Comparison of ENCODE assay signal across 16 cellular contexts in the genomic region with DNA sequence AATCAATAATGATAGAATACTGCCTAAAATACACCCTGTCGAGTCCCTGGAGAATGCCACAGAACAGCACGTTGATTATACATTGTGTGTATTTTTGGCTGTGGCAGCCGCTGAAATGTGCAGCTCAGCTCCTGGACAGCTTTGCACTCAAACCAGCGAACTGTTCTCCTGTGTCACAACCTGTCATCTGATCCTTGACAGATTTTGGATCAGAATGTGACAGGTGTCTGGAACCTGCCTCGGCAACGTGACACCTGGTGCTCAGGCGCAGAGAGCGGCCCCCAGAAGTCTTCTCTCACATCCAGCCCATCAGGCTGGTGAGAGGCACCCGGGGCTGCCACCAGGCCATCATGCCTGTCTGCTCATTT. TPM values are rescaled to one million over a fixed set of nuclear protein-coding genes. Genes with fewer than 3 reads are reported as not detected.
A peak's percentile ranks its signal among the peaks of the same experiment; 100 is the strongest.
DNase-seq lines count a peak whose midpoint lies in the region; ATAC-seq and TF ChIP-seq lines count a peak whose summit lies in the region.
"Had no signal": no experiment of that assay in that cellular context is flagged by ENCODE, and none has a peak within 500 bp of the region (broad histone marks: within the 10 kb centered on the region; RNA-seq: fewer than 3 reads in every experiment).

No MANE protein-coding gene starts in this region.

- intact Hi-C loops in ovary (cut with DNase I): loop anchor here in 3 of 4 donors (10.0 kb wide), 2 partner anchors 122 to 158 kb away; a partner anchor contains a TSS

- ATAC-seq in HG02798 (IDR thresholded peaks at IDR 0.05; ENCODE audit: poor library complexity, unreplicated experiment) (no peak), GM18858 (IDR thresholded peaks at IDR 0.05; ENCODE audit: unreplicated experiment) (no peak)

- H3K9ac ChIP-seq in BLaER1 treated with 17β-estradiol and CSF1 and Interleukin-3, amounts not matched to agents 10 nM and 100 nM: peak overlapping the region in 1 of 11 experiments; percentile 44; a peak in 2 of 22 replicates
- H3K9ac ChIP-seq: SK-N-SH had no signal

- no peak for TF ChIP-seq POLR2A in ovary (IDR thresholded peaks at IDR 0.05)

- TF ChIP-seq CTCF in ovary (IDR thresholded peaks at IDR 0.05): no peak

- H3K4me2 ChIP-seq in BLaER1 treated with 17β-estradiol and CSF1 and Interleukin-3, amounts not matched to agents 10 nM and 100 nM: peak overlapping the region in 6 of 11 experiments; percentile 14 to 50 (median 36); a peak in 9 of 22 replicates
- H3K4me2 ChIP-seq: SK-N-SH had no signal

- TF ChIP-seq EP300 in ovary (IDR thresholded peaks at IDR 0.05): no peak

- no peaks in the 10 kb centered on the region for H3K27me3 ChIP-seq in BLaER1 treated with 17β-estradiol and CSF1 and Interleukin-3, amounts not matched to agents 10 nM and 100 nM
- no peaks in the 10 kb centered on the region for H3K27me3 ChIP-seq in ovary
- H3K27me3 ChIP-seq: BE2C had no signal

- no peaks in the 10 kb centered on the region for H3K9me3 ChIP-seq in BLaER1 treated with 17β-estradiol and CSF1 and Interleukin-3, amounts not matched to agents 10 nM and 100 nM (replicated peaks in 1 of 11)
- H3K9me3 ChIP-seq in ovary: no peaks in the 10 kb centered on the region
- H3K9me3 ChIP-seq: BE2C, SK-N-SH had no signal

- no peak overlapping the region for H3K4me3 ChIP-seq in BLaER1 treated with 17β-estradiol and CSF1 and Interleukin-3, amounts not matched to agents 10 nM and 100 nM
- H3K4me3 ChIP-seq in ovary: no peak overlapping the region

- WGBS in ovary, 3 donors: 85 to 90% (median 85%) methylated on average over 9 of the region's 9 CpGs

- no peak overlapping the region for H3K27ac ChIP-seq in BLaER1 treated with 17β-estradiol and CSF1 and Interleukin-3, amounts not matched to agents 10 nM and 100 nM
- no peak overlapping the region for H3K27ac ChIP-seq in ovary

- H4K20me1 ChIP-seq in BLaER1 treated with 17β-estradiol and CSF1 and Interleukin-3, amounts not matched to agents 10 nM and 100 nM: peaks cover 0 to 98% (median 32%) of the 10 kb centered on the region in 11 experiments; a peak in 18 of 22 replicates

- peaks cover 0 to 40% (median 6%) of the 10 kb centered on the region in 11 experiments; a peak in 11 of 22 replicates for H3K36me3 ChIP-seq in BLaER1 treated with 17β-estradiol and CSF1 and Interleukin-3, amounts not matched to agents 10 nM and 100 nM
- H3K36me3 ChIP-seq in ovary: no peaks in the 10 kb centered on the region
- H3K36me3 ChIP-seq: BE2C had no signal

- H3K4me1 ChIP-seq in BLaER1 treated with 17β-estradiol and CSF1 and Interleukin-3, amounts not matched to agents 10 nM and 100 nM: peaks cover 16 to 53% (median 35%) of the 10 kb centered on the region in 10 experiments
- H3K4me1 ChIP-seq in ovary (ENCODE audit: insufficient read depth): peaks cover under 1% of the 10 kb centered on the region

- DNase-seq in NCI-H1694 (lab: John Stamatoyannopoulos, UW): peak; percentile 27
- peak; percentile 71 for DNase-seq in NCI-H524 treated with DMSO at 0.1 percent for 48 hours (lab: John Stamatoyannopoulos, UW)
- DNase-seq in myocyte (ENCODE audit: low read depth): peak; percentile 28
- no peak for DNase-seq in ovary
- DNase-seq in NCI-H748 treated with DMSO at 0.1 percent for 48 hours (lab: John Stamatoyannopoulos, UW): no peak
- DNase-seq: BE2C; CD8-positive, alpha-beta memory T cell; HFFc6; IMR-90; NCI-H1436 treated with DMSO at 0.1 percent for 48 hours; NCI-H226; NCI-H69; SK-N-SH had no signal

RNA-seq across cellular contexts. Expression of a gene that starts 19.3 kb away (rescaled TPM):
- total RNA-seq in myocyte (28.0 and 44.9 TPM in 2 replicates), ovary (10 to 100 TPM in 5 of 7 donors, 1 to 10 TPM in 2; 7.4 to 66.4 (median 18.6) TPM)
- polyA plus RNA-seq in myocyte (2012): 22.5 TPM
- polyA plus RNA-seq in ovary: 10 to 100 TPM; 14.0 to 21.1 TPM

RNA-seq across cellular contexts. Expression of a gene that starts 19.6 kb away (rescaled TPM):
- 68.1 and 70.2 TPM in 2 replicates for total RNA-seq in myocyte
- polyA plus RNA-seq in myocyte (2012): 66.3 TPM
- total RNA-seq in ovary: 10 to 100 TPM; 20.2 to 94.9 (median 41.0) TPM
- polyA plus RNA-seq in ovary: 10 to 100 TPM; 21.5 to 33.2 TPM

Comparison
In these comparisons a context has a peak if more than half of its experiments do, and no peak if none do; other contexts are left out.
1. DNase-seq: peak in NCI-H1694 (single experiment), NCI-H524 treated with DMSO at 0.1 percent for 48 hours (single experiment) and myocyte (single experiment); none in ovary (0 of 5) and NCI-H748 treated with DMSO at 0.1 percent for 48 hours (single experiment).